In genomic region chr6:26103770-26104456, GRCh38 we compare ENCODE assay signal across 1 cellular context.
TF ChIP-seq lines count a peak whose summit lies in the region.

No MANE protein-coding gene starts in this region.

TF ChIP-seq in GM23338, 12 proteins besides CTCF, POLR2A, EP300 and RAD21 (continued from another document):
- TF ChIP-seq, protein P1, sequence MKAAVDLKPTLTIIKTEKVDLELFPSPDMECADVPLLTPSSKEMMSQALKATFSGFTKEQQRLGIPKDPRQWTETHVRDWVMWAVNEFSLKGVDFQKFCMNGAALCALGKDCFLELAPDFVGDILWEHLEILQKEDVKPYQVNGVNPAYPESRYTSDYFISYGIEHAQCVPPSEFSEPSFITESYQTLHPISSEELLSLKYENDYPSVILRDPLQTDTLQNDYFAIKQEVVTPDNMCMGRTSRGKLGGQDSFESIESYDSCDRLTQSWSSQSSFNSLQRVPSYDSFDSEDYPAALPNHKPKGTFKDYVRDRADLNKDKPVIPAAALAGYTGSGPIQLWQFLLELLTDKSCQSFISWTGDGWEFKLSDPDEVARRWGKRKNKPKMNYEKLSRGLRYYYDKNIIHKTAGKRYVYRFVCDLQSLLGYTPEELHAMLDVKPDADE (IDR thresholded peaks at IDR 0.05): peak; percentile 80
- TF ChIP-seq EZH2phosphoT487 (IDR thresholded peaks at IDR 0.05; ENCODE audit: unreplicated experiment): no peak
- peak; percentile 20; the same call in 1 of the 2 replicates for TF ChIP-seq NANOG (IDR thresholded peaks at IDR 0.05; ENCODE audit: borderline replicate concordance)
- TF ChIP-seq POLR2AphosphoS5 (IDR thresholded peaks at IDR 0.05; ENCODE audit: low read depth): peak; percentile 99
- TF ChIP-seq STAT1 (IDR thresholded peaks at IDR 0.05; ENCODE audit: unreplicated experiment): no peak
- peak; percentile 37 for TF ChIP-seq CREB1 (CRISPR knock-in tag; IDR thresholded peaks at IDR 0.05; ENCODE audit: low read depth)
